8 cellular contexts compared by ENCODE assay signal in genomic region chr5:96934291-96934694, GRCh38. TPM values are rescaled to one million over a fixed set of nuclear protein-coding genes. Genes with fewer than 3 reads are reported as not detected.
DNase-seq lines count a peak whose midpoint lies in the region; ATAC-seq, FAIRE-seq and TF ChIP-seq lines count a peak whose summit lies in the region.

No MANE protein-coding gene starts in this region.

- FAIRE-seq in HTR-8/SVneo (lab: Jason Lieb, UNC): no peak

- intact Hi-C loops in activated T-helper 2 cell treated with anti-CD3 and anti-CD28 coated beads, Interferon-gamma antibody, Interleukin-2, Interleukin-4, amounts not matched to agents 10 μg/mL and 5 μg/mL and 100 μg/mL, durations not matched to agents 14 hours and 24 hours and 36 hours (cut with micrococcal nuclease): loop anchor here (1.0 to 10.0 kb wide), 9 partner anchors 15 to 1991 kb away; partner anchors contain the start of gene CHD1

- peak overlapping the region; percentile 67 for H2AFZ ChIP-seq in DND-41 (ENCODE audit: low read depth, low read length)

- H3K4me1 ChIP-seq in DND-41 (ENCODE audit: insufficient read depth, low read length): peaks cover 67% of the 10 kb centered on the region

- peak overlapping the region; percentile 98 for H3K27ac ChIP-seq in DND-41 (ENCODE audit: low read length)

- H3K9ac ChIP-seq in DND-41 (ENCODE audit: low read depth, low read length): peak overlapping the region; percentile 81

- H3K27ac Mint-ChIP-seq in activated T-helper 2 cell treated with anti-CD3 and anti-CD28 coated beads, Interferon-gamma antibody, Interleukin-2, Interleukin-4, amounts not matched to agents 10 μg/mL and 5 μg/mL and 100 μg/mL, durations not matched to agents 14 hours and 24 hours and 36 hours: peak overlapping the region; percentile 97
- peak overlapping the region; percentile 93 to 99 for H3K27ac Mint-ChIP-seq in stimulated activated naive CD8-positive, alpha-beta T cell treated with anti-CD3 and anti-CD28 coated beads, Interleukin-15, amount 100 ng/mL, for 72 hours

- DNase-seq in DND-41 (no peak), HTR-8/SVneo (ENCODE audit: insufficient read length, low spot score) (peak; percentile 10), HuH-7.5 (ENCODE audit: low spot score) (no peak), DMS153 (lab: John Stamatoyannopoulos, UW) (no peak)
- DNase-seq in activated T-helper 2 cell treated with anti-CD3 and anti-CD28 coated beads, Interferon-gamma antibody, Interleukin-2, Interleukin-4, amounts not matched to agents 10 μg/mL and 5 μg/mL and 100 μg/mL, durations not matched to agents 14 hours and 24 hours and 36 hours (ENCODE audit: low spot score): peak; percentile 27
- DNase-seq in stimulated activated naive CD8-positive, alpha-beta T cell treated with anti-CD3 and anti-CD28 coated beads, Interleukin-15, amount 100 ng/mL, for 72 hours: peak in 1 of 2 donors; percentile 31

- ATAC-seq in DND-41 (ENCODE audit: insufficient read depth, low read depth) (no peak), GM18511 (IDR thresholded peaks at IDR 0.05; ENCODE audit: unreplicated experiment) (no peak)
- ATAC-seq in stimulated activated naive CD8-positive, alpha-beta T cell treated with anti-CD3 and anti-CD28 coated beads, Interleukin-15, amount 100 ng/mL, for 72 hours: no peak

- no peak for TF ChIP-seq CTCF in DND-41 (IDR thresholded peaks at IDR 0.05; ENCODE audit: borderline replicate concordance, extremely low read depth, low read length, poor library complexity, severe bottlenecking)

- H3K36me3 Mint-ChIP-seq in activated T-helper 2 cell treated with anti-CD3 and anti-CD28 coated beads, Interferon-gamma antibody, Interleukin-2, Interleukin-4, amounts not matched to agents 10 μg/mL and 5 μg/mL and 100 μg/mL, durations not matched to agents 14 hours and 24 hours and 36 hours (ENCODE audit: low read depth): peaks cover 21% of the 10 kb centered on the region

- H3K4me3 Mint-ChIP-seq in activated T-helper 2 cell treated with anti-CD3 and anti-CD28 coated beads, Interferon-gamma antibody, Interleukin-2, Interleukin-4, amounts not matched to agents 10 μg/mL and 5 μg/mL and 100 μg/mL, durations not matched to agents 14 hours and 24 hours and 36 hours (ENCODE audit: low read depth): peak overlapping the region; percentile 88
- peak overlapping the region; percentile 92 to 99 for H3K4me3 Mint-ChIP-seq in stimulated activated naive CD8-positive, alpha-beta T cell treated with anti-CD3 and anti-CD28 coated beads, Interleukin-15, amount 100 ng/mL, for 72 hours

- no peaks in the 10 kb centered on the region for H3K27me3 ChIP-seq in DND-41 (ENCODE audit: insufficient read depth, low read length, poor library complexity)

- H3K36me3 ChIP-seq in DND-41 (ENCODE audit: insufficient read depth, low read length): no peaks in the 10 kb centered on the region; the same call in 1 of the 2 replicates

- no peaks in the 10 kb centered on the region for H3K9me3 Mint-ChIP-seq in activated T-helper 2 cell treated with anti-CD3 and anti-CD28 coated beads, Interferon-gamma antibody, Interleukin-2, Interleukin-4, amounts not matched to agents 10 μg/mL and 5 μg/mL and 100 μg/mL, durations not matched to agents 14 hours and 24 hours and 36 hours
- no peaks in the 10 kb centered on the region for H3K9me3 Mint-ChIP-seq in stimulated activated naive CD8-positive, alpha-beta T cell treated with anti-CD3 and anti-CD28 coated beads, Interleukin-15, amount 100 ng/mL, for 72 hours

- peaks cover 4% of the 10 kb centered on the region; the same call in 1 of the 2 replicates for H4K20me1 ChIP-seq in DND-41 (ENCODE audit: insufficient read depth, low read length)

- H3K4me3 ChIP-seq in DND-41 (ENCODE audit: low read depth in 1 of 2, low read length in 2 of 2) (peak overlapping the region; percentile 52 to 83), iPS-18c (ENCODE audit: insufficient read depth, low read depth, low read length) (peak overlapping the region; percentile 73)

- H3K27me3 Mint-ChIP-seq in activated T-helper 2 cell treated with anti-CD3 and anti-CD28 coated beads, Interferon-gamma antibody, Interleukin-2, Interleukin-4, amounts not matched to agents 10 μg/mL and 5 μg/mL and 100 μg/mL, durations not matched to agents 14 hours and 24 hours and 36 hours (ENCODE audit: low read depth): no peaks in the 10 kb centered on the region
- H3K27me3 Mint-ChIP-seq in stimulated activated naive CD8-positive, alpha-beta T cell treated with anti-CD3 and anti-CD28 coated beads, Interleukin-15, amount 100 ng/mL, for 72 hours: no peaks in the 10 kb centered on the region

- H3K9me3 ChIP-seq in DND-41 (ENCODE audit: insufficient read depth, low read length, severe bottlenecking): no peaks in the 10 kb centered on the region
- H3K9me3 ChIP-seq in iPS-18c (ENCODE audit: control insufficient read depth, insufficient read depth, low read length): no peaks in the 10 kb centered on the region

- peaks cover 56% of the 10 kb centered on the region for H3K4me1 Mint-ChIP-seq in activated T-helper 2 cell treated with anti-CD3 and anti-CD28 coated beads, Interferon-gamma antibody, Interleukin-2, Interleukin-4, amounts not matched to agents 10 μg/mL and 5 μg/mL and 100 μg/mL, durations not matched to agents 14 hours and 24 hours and 36 hours (ENCODE audit: low read depth)
- peaks cover 60% of the 10 kb centered on the region for H3K4me1 Mint-ChIP-seq in stimulated activated naive CD8-positive, alpha-beta T cell treated with anti-CD3 and anti-CD28 coated beads, Interleukin-15, amount 100 ng/mL, for 72 hours

- peak overlapping the region; percentile 78 for H3K4me2 ChIP-seq in DND-41 (ENCODE audit: insufficient read depth, low read length)

- H3K79me2 ChIP-seq in DND-41 (ENCODE audit: insufficient read depth, low read length): peaks cover 71% of the 10 kb centered on the region

RNA-seq across cellular contexts. Expression of gene LNPEP, which starts 1.6 kb away (rescaled TPM):
- total RNA-seq in activated T-helper 2 cell treated with anti-CD3 and anti-CD28 coated beads, Interferon-gamma antibody, Interleukin-2, Interleukin-4, amounts not matched to agents 10 μg/mL and 5 μg/mL and 100 μg/mL, durations not matched to agents 14 hours and 24 hours and 36 hours: 37.5 and 37.9 TPM in 2 replicates

RNA-seq across cellular contexts. Expression of gene ERAP2, which starts 58.0 kb away (rescaled TPM):
- 46.8 and 49.3 TPM in 2 replicates for total RNA-seq in activated T-helper 2 cell treated with anti-CD3 and anti-CD28 coated beads, Interferon-gamma antibody, Interleukin-2, Interleukin-4, amounts not matched to agents 10 μg/mL and 5 μg/mL and 100 μg/mL, durations not matched to agents 14 hours and 24 hours and 36 hours

Comparison
In these comparisons a context has a peak if more than half of its experiments do, and no peak if none do; other contexts are left out.
1. DNase-seq: peak in HTR-8/SVneo (single experiment) and activated T-helper 2 cell treated with anti-CD3 and anti-CD28 coated beads, Interferon-gamma antibody, Interleukin-2, Interleukin-4, amounts not matched to agents 10 μg/mL and 5 μg/mL and 100 μg/mL, durations not matched to agents 14 hours and 24 hours and 36 hours (single experiment); none in DND-41 (single experiment), HuH-7.5 (single experiment) and DMS153 (single experiment).